ENCODE assay signal across 8 cellular contexts in genomic region chr2:17518212-17519154, GRCh38. TPM values are rescaled to one million over a fixed set of nuclear protein-coding genes. Genes with fewer than 3 reads are reported as not detected.
DNase-seq lines count a peak whose midpoint lies in the region; ATAC-seq and TF ChIP-seq lines count a peak whose summit lies in the region.

TSS of gene RAD51AP2 (minus strand) at chr2:17518440. CDS start at chr2:17518415, 25 bp downstream.

- H3K9me3 ChIP-seq in iPS DF 6.9 (ENCODE audit: control insufficient read depth, insufficient read depth, low read length), result no peaks in the 10 kb centered on the region
- H3K9me3 ChIP-seq in sigmoid colon, result no peaks in the 10 kb centered on the region

- CTCF ChIA-PET in BJ (lab: Yijun Ruan, JAX), result interaction anchor here (0.9 kb wide), 1 partner anchor 153 kb away, joined by 4 read pairs; no protein-coding TSS in a partner anchor

- H3K27me3 ChIP-seq in BJ (ENCODE audit: control insufficient read depth, insufficient read depth, low read length) (no peaks in the 10 kb centered on the region), iPS DF 6.9 (ENCODE audit: control insufficient read depth, insufficient read depth, low read length) (no peaks in the 10 kb centered on the region), sigmoid colon (no peaks in the 10 kb centered on the region)

- intact Hi-C loops in sigmoid colon (cut with DNase I), result loop anchor here (2.0 to 5.0 kb wide), 2 partner anchors 20 to 129 kb away; no protein-coding TSS in a partner anchor

- ATAC-seq in GM18867 (IDR thresholded peaks at IDR 0.05; ENCODE audit: unreplicated experiment), result peak; percentile 86
- peak; percentile 90 for ATAC-seq in HG02943 (IDR thresholded peaks at IDR 0.05; ENCODE audit: low read depth, unreplicated experiment)

- DNase-seq in BJ (ENCODE audit: low read depth), result no peak
- DNase-seq in NCI-H446 (lab: John Stamatoyannopoulos, UW), result peak; percentile 84 to 88
- DNase-seq in astrocyte of the hippocampus (ENCODE audit: low read depth, low spot score), result peak; percentile 93
- no peak for DNase-seq in iPS DF 6.9 (ENCODE audit: low read depth, low spot score)
- peak; percentile 95 for DNase-seq in sigmoid colon
- no peak for DNase-seq in activated effector memory CD4-positive, alpha-beta T cell treated with anti-CD3 and anti-CD28 coated beads, Interleukin-2, amount 50 U/mL, for 16 hours

- TF ChIP-seq CTCF in BJ (IDR thresholded peaks at IDR 0.05; ENCODE audit: insufficient read depth, low read depth, low read length) (no peak), sigmoid colon (IDR thresholded peaks at IDR 0.05) (no peak)

- no CpG with 5 or more reads among the region's 38 CpGs for WGBS in iPS DF 6.9 (ENCODE audit: insufficient coverage, insufficient read length)
- 3 to 4% methylated on average over 38 of the region's 38 CpGs for WGBS in sigmoid colon, 2 donors

- POLR2A ChIA-PET in BJ (lab: Charles Lee), result no interaction called here

- no peak for TF ChIP-seq EP300 in sigmoid colon (IDR thresholded peaks at IDR 0.05)

- no peaks in the 10 kb centered on the region for H3K36me3 ChIP-seq in BJ (ENCODE audit: control insufficient read depth, insufficient read depth, low read length)
- H3K36me3 ChIP-seq in iPS DF 6.9 (ENCODE audit: control insufficient read depth, insufficient read depth, low read length), result no peaks in the 10 kb centered on the region
- H3K36me3 ChIP-seq in sigmoid colon, result no peaks in the 10 kb centered on the region

- no peak within 1 kb of the TSS for H3K27ac ChIP-seq in iPS DF 6.9 (ENCODE audit: low read length)
- H3K27ac ChIP-seq in sigmoid colon, result peak within 1 kb of the TSS; percentile 79 to 85 (median 81)

- H3K4me1 ChIP-seq in iPS DF 6.9 (ENCODE audit: control insufficient read depth, insufficient read depth, low read length) (no peaks in the 10 kb centered on the region), sigmoid colon (peaks cover 0 to 19% (median 6%) of the 10 kb centered on the region in 4 donors)

- H3K4me3 ChIP-seq in BJ (ENCODE audit: low read depth, low read length) (peak within 1 kb of the TSS; percentile 32), iPS DF 6.9 (ENCODE audit: low read length) (peak within 1 kb of the TSS; percentile 45; the same call in 1 of the 2 replicates), sigmoid colon (peak within 1 kb of the TSS; percentile 33 to 53 (median 48))

- TF ChIP-seq POLR2A in sigmoid colon (IDR thresholded peaks at IDR 0.05), result no peak

RNA-seq across cellular contexts. Expression of gene RAD51AP2, which starts in this region (rescaled TPM):
- not detected in 2 replicates for polyA plus RNA-seq in BJ (2011; rRNA removed)
- not detected in 2 replicates for polyA minus RNA-seq in BJ (2011; rRNA and poly(A)+ RNA removed)
- total RNA-seq in sigmoid colon, result under 1 TPM in 1 of 4 donors, not detected in 3; 0.16 TPM
- polyA plus RNA-seq in sigmoid colon, result under 1 TPM in 1 of 3 donors, not detected in 2; 0.01 TPM

Comparison
In these comparisons a context has a peak if more than half of its experiments do, and no peak if none do; other contexts are left out.
1. Peak in DNase-seq, H3K4me3 ChIP-seq and H3K27ac ChIP-seq in sigmoid colon; RNA of the gene not detected or under 1 TPM.
2. DNase-seq: peak in NCI-H446 (2 of 2) and astrocyte of the hippocampus (single experiment); none in BJ (single experiment), iPS DF 6.9 (single experiment) and activated effector memory CD4-positive, alpha-beta T cell treated with anti-CD3 and anti-CD28 coated beads, Interleukin-2, amount 50 U/mL, for 16 hours (single experiment).
3. Peak in every context shown above with its lines, with median percentiles within 50 percentile points of each other: H3K4me3 ChIP-seq.